Comparison of ENCODE assay signal across 8 cellular contexts in genomic region chr1:41361495-41362356, GRCh38. TPM values are rescaled to one million over a fixed set of nuclear protein-coding genes. Genes with fewer than 3 reads are reported as not detected.
DNase-seq lines count a peak whose midpoint lies in the region; ATAC-seq and TF ChIP-seq lines count a peak whose summit lies in the region.

No MANE protein-coding gene starts in this region.

- peak overlapping the region; percentile 26 for H3K14ac ChIP-seq in neuronal stem cell (ENCODE audit: low read length)

- H3K4me2 ChIP-seq in PC-3 (ENCODE audit: low read length) (peak overlapping the region; percentile 92), neuronal stem cell (ENCODE audit: insufficient read depth, low read length, poor library complexity, severe bottlenecking) (peak overlapping the region; percentile 98)

- H3K27ac ChIP-seq in heart left ventricle (peak overlapping the region in 8 of 12 donors; percentile 21 to 66 (median 36)), PC-3 (ENCODE audit: low read length) (no peak overlapping the region), ectodermal cell (ENCODE audit: insufficient read depth, low read depth, low read length, poor library complexity, severe bottlenecking) (no peak overlapping the region), neuronal stem cell (replicated peaks; ENCODE audit: low read length) (no peak overlapping the region)

- ATAC-seq in heart left ventricle (no peak), Right ventricle myocardium inferior (no peak), HG02759 (IDR thresholded peaks at IDR 0.05; ENCODE audit: unreplicated experiment) (peak; percentile 35), PC-3 (peak; percentile 27)

- peak overlapping the region; percentile 59 for H3K23ac ChIP-seq in neuronal stem cell (ENCODE audit: low read depth, low read length, poor library complexity)

- peak overlapping the region; percentile 50 to 80 (median 69) for H3K4me3 ChIP-seq in heart left ventricle
- peak overlapping the region; percentile 66 for H3K4me3 ChIP-seq in PC-3 (ENCODE audit: low read length)
- peak overlapping the region; percentile 43 for H3K4me3 ChIP-seq in ectodermal cell (ENCODE audit: insufficient read depth, low read depth, low read length)
- H3K4me3 ChIP-seq in neuronal stem cell (ENCODE audit: low read length in 2 of 2): peak overlapping the region; percentile 48 to 89

- no peaks in the 10 kb centered on the region for H3K9me2 ChIP-seq in PC-3 (replicated peaks; ENCODE audit: low read length)

- peak overlapping the region; percentile 35 for H2BK5ac ChIP-seq in neuronal stem cell (ENCODE audit: low read length)

- no peak overlapping the region for H4K8ac ChIP-seq in neuronal stem cell (ENCODE audit: low read depth, low read length)

- no peak overlapping the region for H2BK120ac ChIP-seq in neuronal stem cell (ENCODE audit: low read depth, low read length)

- peaks cover 0 to 49% (median 3%) of the 10 kb centered on the region in 9 donors for H3K27me3 ChIP-seq in heart left ventricle
- peaks cover 10% of the 10 kb centered on the region for H3K27me3 ChIP-seq in PC-3 (ENCODE audit: low read length)
- H3K27me3 ChIP-seq in ectodermal cell (ENCODE audit: control insufficient read depth, insufficient read depth, low read length, poor library complexity, severe bottlenecking): peaks cover 48% of the 10 kb centered on the region
- H3K27me3 ChIP-seq in neuronal stem cell (ENCODE audit: control insufficient read depth in 3 of 3, insufficient read depth in 3 of 3, low read depth in 1 of 3, low read length in 3 of 3): peaks cover 10 to 73% (median 45%) of the 10 kb centered on the region in 3 experiments

- POLR2A ChIA-PET in PC-3 (lab: Charles Lee; ENCODE audit: unreplicated experiment): interaction anchor here (0.7 kb wide), 1 partner anchor 56 kb away, joined by 9 read pairs; no protein-coding TSS in a partner anchor

- no peak overlapping the region for H3K9ac ChIP-seq in PC-3 (ENCODE audit: low read length)
- peak overlapping the region; percentile 96 for H3K9ac ChIP-seq in neuronal stem cell (ENCODE audit: low read depth, low read length, poor library complexity)

- peak overlapping the region; percentile 90 for H2AK5ac ChIP-seq in neuronal stem cell (ENCODE audit: low read depth, low read length)

- peak overlapping the region; percentile 92 for H2BK12ac ChIP-seq in neuronal stem cell (ENCODE audit: low read length)

- intact Hi-C loops in heart left ventricle (cut with DNase I): loop anchor here in 6 of 10 donors (1.0 to 10.0 kb wide), 4 partner anchors 26 to 56 kb away; no protein-coding TSS in a partner anchor
- intact Hi-C loops in Right ventricle myocardium inferior (cut with DNase I): loop anchor here (2.0 to 5.0 kb wide), 2 partner anchors 33 to 56 kb away; no protein-coding TSS in a partner anchor
- intact Hi-C loops in PC-3 (cut with micrococcal nuclease): loop anchor here (5.0 kb wide), 1 partner anchor 71 kb away; no protein-coding TSS in a partner anchor

- H3K79me1 ChIP-seq in neuronal stem cell (ENCODE audit: low read depth, low read length): no peaks in the 10 kb centered on the region

- peak overlapping the region; percentile 96 for H3K18ac ChIP-seq in neuronal stem cell (ENCODE audit: low read length)

- H4K20me1 ChIP-seq in PC-3 (ENCODE audit: low read length): no peaks in the 10 kb centered on the region

- TF ChIP-seq POLR2A in heart left ventricle (IDR thresholded peaks at IDR 0.05): no peak

- peak overlapping the region; percentile 88 for H2BK15ac ChIP-seq in neuronal stem cell (ENCODE audit: low read length)

- H3K36me3 ChIP-seq in heart left ventricle (no peaks in the 10 kb centered on the region), PC-3 (ENCODE audit: low read depth, low read length) (no peaks in the 10 kb centered on the region), ectodermal cell (ENCODE audit: control insufficient read depth, insufficient read depth, low read length) (no peaks in the 10 kb centered on the region), neuronal stem cell (replicated peaks in 1 of 2; ENCODE audit: control insufficient read depth in 2 of 2, insufficient read depth in 2 of 2, low read length in 2 of 2) (no peaks in the 10 kb centered on the region)

- WGBS in heart left ventricle, 4 donors: 0 to 2% (median 1%) methylated on average over 16 to 113 of the region's 113 CpGs
- WGBS in ectodermal cell, 2 experiments: 1% methylated on average over 113 of the region's 113 CpGs
- WGBS in neuronal stem cell (ENCODE audit: extremely low coverage in 2 of 2, insufficient read length in 2 of 2, insufficient replicate concordance in 1 of 2), 2 donors: no CpG with 5 or more reads among the region's 113 CpGs

- H3K9me3 ChIP-seq in heart left ventricle (no peaks in the 10 kb centered on the region), PC-3 (ENCODE audit: low read length) (no peaks in the 10 kb centered on the region), ectodermal cell (ENCODE audit: control insufficient read depth, low read length) (no peaks in the 10 kb centered on the region), neuronal stem cell (replicated peaks in 1 of 2; ENCODE audit: control insufficient read depth in 2 of 2, insufficient read depth in 1 of 2, low read depth in 1 of 2, low read length in 2 of 2) (peaks cover 0 to 2% of the 10 kb centered on the region in 2 donors)

- H3K4me1 ChIP-seq in heart left ventricle (peaks cover 0 to 73% (median 48%) of the 10 kb centered on the region in 12 donors), PC-3 (ENCODE audit: insufficient read depth, low read length) (peaks cover 30% of the 10 kb centered on the region), ectodermal cell (ENCODE audit: control insufficient read depth, insufficient read depth, low read length) (peaks cover 47% of the 10 kb centered on the region), neuronal stem cell (ENCODE audit: control insufficient read depth in 2 of 2, insufficient read depth in 1 of 2, low read depth in 1 of 2, low read length in 2 of 2) (peaks cover 27 to 49% of the 10 kb centered on the region in 2 donors)

- no peak overlapping the region for H4K91ac ChIP-seq in neuronal stem cell (ENCODE audit: low read depth, low read length, poor library complexity)

- BruUV-seq in PC-3 (replicated peaks; lab: Mats Ljungman, UMichigan): no TSS peak

- no peaks in the 10 kb centered on the region for H3K79me2 ChIP-seq in PC-3 (ENCODE audit: low read length)

- DNase-seq in heart left ventricle: peak in 2 of 5 donors; percentile 22 to 26
- DNase-seq in Right ventricle myocardium inferior (ENCODE audit: missing footprints): no peak
- no peak for DNase-seq in PC-3
- DNase-seq in neuronal stem cell (ENCODE audit: low spot score): no peak
- no peak for DNase-seq in dedifferentiated amniotic fluid mesenchymal stem cell (ENCODE audit: extremely low spot score)
- no peak for DNase-seq in T1000 (lab: John Stamatoyannopoulos, UW)

- H3K4ac ChIP-seq in neuronal stem cell (ENCODE audit: low read length): no peak overlapping the region

- CTCF ChIA-PET in PC-3 (lab: Charles Lee): interaction anchor here (0.9 to 1.1 kb wide), 3 partner anchors 20 to 30 kb away, joined by 3 to 11 read pairs (median 4); no protein-coding TSS in a partner anchor

- TF ChIP-seq CTCF in heart left ventricle (IDR thresholded peaks at IDR 0.05) (no peak), PC-3 (conservative IDR thresholded peaks at IDR 0.05; ENCODE audit: low read depth, low read length) (no peak)

- H2AFZ ChIP-seq in PC-3 (ENCODE audit: low read length): peak overlapping the region; percentile 72
- H2AFZ ChIP-seq in neuronal stem cell (ENCODE audit: low read length): peak overlapping the region; percentile 96

- H3F3A ChIP-seq in PC-3 (ENCODE audit: low read length, unreplicated experiment): no peaks in the 10 kb centered on the region

RNA-seq across cellular contexts. Expression of gene FOXO6, which starts 0.5 kb away (rescaled TPM):
- 1 to 10 TPM in 8 of 9 donors, under 1 TPM in 1; 0.69 to 4.8 (median 1.4) TPM for total RNA-seq in heart left ventricle
- polyA plus RNA-seq in heart left ventricle: under 1 TPM; 0.71 to 0.99 TPM
- total RNA-seq in Right ventricle myocardium inferior: 4.5 TPM
- total RNA-seq in PC-3 (2014; rRNA removed): 1.2 and 5.4 TPM in 2 replicates
- 1.5 TPM for polyA plus RNA-seq in ectodermal cell (2013, experiment 1 of 4)
- polyA plus RNA-seq in ectodermal cell (2013, experiment 2 of 4): 1.5 TPM
- 2.1 TPM for polyA plus RNA-seq in ectodermal cell (2013, experiment 3 of 4)
- polyA plus RNA-seq in ectodermal cell (2013, experiment 4 of 4): 2.6 TPM
- polyA plus RNA-seq in neuronal stem cell (2013, experiment 1 of 2): 3.4 TPM
- 3.1 TPM for polyA plus RNA-seq in neuronal stem cell (2013, experiment 2 of 2)

Comparison
In these comparisons a context has a peak if more than half of its experiments do, and no peak if none do; other contexts are left out.
1. ATAC-seq: peak in HG02759 (single experiment) and PC-3 (single experiment); none in heart left ventricle (0 of 4) and Right ventricle myocardium inferior (single experiment).
2. H3K27ac ChIP-seq: peak in heart left ventricle (8 of 12); none in PC-3 (single experiment), ectodermal cell (single experiment) and neuronal stem cell (single experiment).
3. Peak in every context shown above with its lines, with median percentiles within 50 percentile points of each other: H3K4me3 ChIP-seq.